Comparison of ENCODE assay signal across 8 cellular contexts in genomic region chr4:184265566-184266351, GRCh38. TPM values are rescaled to one million over a fixed set of nuclear protein-coding genes. Genes with fewer than 3 reads are reported as not detected.
DNase-seq lines count a peak whose midpoint lies in the region; ATAC-seq and TF ChIP-seq lines count a peak whose summit lies in the region.

No MANE protein-coding gene starts in this region.

- ATAC-seq in heart right ventricle (peak in 6 of 8 donors; percentile 22 to 65 (median 45)), Right ventricle myocardium superior (ENCODE audit: poor library complexity) (no peak)

- DNase-seq in heart right ventricle (no peak), Right ventricle myocardium superior (no peak), M059J (ENCODE audit: low read depth) (peak; percentile 48), nucleus accumbens (lab: John Stamatoyannopoulos, UW) (no peak), NCI-H146 (lab: John Stamatoyannopoulos, UW) (no peak), NCI-H1092 (lab: John Stamatoyannopoulos, UW) (no peak)
- no peak for DNase-seq in activated T-helper 1 cell treated with anti-CD3 and anti-CD28 coated beads, Interleukin-12 subunit alpha, Interleukin-12 subunit beta, Interleukin-2, Interleukin-4 antibody, amounts not matched to agents 30 ng/mL and 10 ng/mL and 1 ng/mL, durations not matched to agents 14 hours and 24 hours and 36 hours (ENCODE audit: low spot score)

- H3K79me2 ChIP-seq in parathyroid adenoma = no peaks in the 10 kb centered on the region

- no peaks in the 10 kb centered on the region for H3K36me3 ChIP-seq in heart right ventricle
- no peaks in the 10 kb centered on the region for H3K36me3 ChIP-seq in parathyroid adenoma (ENCODE audit: control insufficient read depth, insufficient read depth, low read length)

- peak overlapping the region; percentile 92 for H3K4me2 ChIP-seq in parathyroid adenoma (ENCODE audit: low read length)

- peak overlapping the region; percentile 74 for H3K27ac Mint-ChIP-seq in activated T-helper 1 cell treated with anti-CD3 and anti-CD28 coated beads, Interleukin-12 subunit alpha, Interleukin-12 subunit beta, Interleukin-2, Interleukin-4 antibody, amounts not matched to agents 30 ng/mL and 10 ng/mL and 1 ng/mL, durations not matched to agents 14 hours and 24 hours and 36 hours

- H2AFZ ChIP-seq in parathyroid adenoma = peak overlapping the region; percentile 58

- H3K27ac ChIP-seq in heart right ventricle = peak overlapping the region in 6 of 10 donors; percentile 29 to 93 (median 63)
- peak overlapping the region; percentile 82 for H3K27ac ChIP-seq in parathyroid adenoma

- 62 to 72% methylated on average over 16 of the region's 16 CpGs for WGBS in heart right ventricle, 2 donors

- H3K9me3 Mint-ChIP-seq in activated T-helper 1 cell treated with anti-CD3 and anti-CD28 coated beads, Interleukin-12 subunit alpha, Interleukin-12 subunit beta, Interleukin-2, Interleukin-4 antibody, amounts not matched to agents 30 ng/mL and 10 ng/mL and 1 ng/mL, durations not matched to agents 14 hours and 24 hours and 36 hours = no peaks in the 10 kb centered on the region

- no peak for TF ChIP-seq CTCF in heart right ventricle (IDR thresholded peaks at IDR 0.05)
- no peak for TF ChIP-seq CTCF in parathyroid adenoma (IDR thresholded peaks at IDR 0.05)

- H3K4me1 ChIP-seq in heart right ventricle (peaks cover 0 to 47% (median 7%) of the 10 kb centered on the region in 9 donors), parathyroid adenoma (peaks cover 3% of the 10 kb centered on the region)

- H3K27me3 ChIP-seq in heart right ventricle (no peaks in the 10 kb centered on the region), parathyroid adenoma (ENCODE audit: control insufficient read depth, insufficient read depth, low read length) (no peaks in the 10 kb centered on the region)

- H3K9me3 ChIP-seq in heart right ventricle (no peaks in the 10 kb centered on the region), parathyroid adenoma (ENCODE audit: control insufficient read depth, low read length) (no peaks in the 10 kb centered on the region)

- intact Hi-C loops in heart right ventricle (cut with DNase I) (loop anchor here in 9 of 10 donors (2.0 to 10.0 kb wide), 9 partner anchors 119 to 382 kb away; partner anchors contain the start of genes IRF2 (in 4 of the 9), CASP3 (in 3 of the 9) and PRIMPOL (in 3 of the 9)), Right ventricle myocardium superior (cut with DNase I) (loop anchor here (2.0 to 10.0 kb wide), 2 partner anchors 273 to 379 kb away; partner anchors contain the start of genes CASP3 and PRIMPOL)
- intact Hi-C loops in activated T-helper 1 cell treated with anti-CD3 and anti-CD28 coated beads, Interleukin-12 subunit alpha, Interleukin-12 subunit beta, Interleukin-2, Interleukin-4 antibody, amounts not matched to agents 30 ng/mL and 10 ng/mL and 1 ng/mL, durations not matched to agents 14 hours and 24 hours and 36 hours (cut with micrococcal nuclease) = loop anchor here (2.0 to 10.0 kb wide), 3 partner anchors 143 to 719 kb away; no protein-coding TSS in a partner anchor

- H3K4me1 Mint-ChIP-seq in activated T-helper 1 cell treated with anti-CD3 and anti-CD28 coated beads, Interleukin-12 subunit alpha, Interleukin-12 subunit beta, Interleukin-2, Interleukin-4 antibody, amounts not matched to agents 30 ng/mL and 10 ng/mL and 1 ng/mL, durations not matched to agents 14 hours and 24 hours and 36 hours (ENCODE audit: low read depth) = peaks cover 76% of the 10 kb centered on the region

- peak overlapping the region; percentile 67 for H3K4me3 Mint-ChIP-seq in activated T-helper 1 cell treated with anti-CD3 and anti-CD28 coated beads, Interleukin-12 subunit alpha, Interleukin-12 subunit beta, Interleukin-2, Interleukin-4 antibody, amounts not matched to agents 30 ng/mL and 10 ng/mL and 1 ng/mL, durations not matched to agents 14 hours and 24 hours and 36 hours

- peak overlapping the region in 7 of 10 donors; percentile 4 to 42 (median 30) for H3K4me3 ChIP-seq in heart right ventricle
- peak overlapping the region; percentile 61 for H3K4me3 ChIP-seq in parathyroid adenoma (ENCODE audit: low read depth, low read length)

- H3K9ac ChIP-seq in parathyroid adenoma = no peak overlapping the region

- H3K36me3 Mint-ChIP-seq in activated T-helper 1 cell treated with anti-CD3 and anti-CD28 coated beads, Interleukin-12 subunit alpha, Interleukin-12 subunit beta, Interleukin-2, Interleukin-4 antibody, amounts not matched to agents 30 ng/mL and 10 ng/mL and 1 ng/mL, durations not matched to agents 14 hours and 24 hours and 36 hours (ENCODE audit: low read depth) = no peaks in the 10 kb centered on the region

- no peaks in the 10 kb centered on the region for H3K27me3 Mint-ChIP-seq in activated T-helper 1 cell treated with anti-CD3 and anti-CD28 coated beads, Interleukin-12 subunit alpha, Interleukin-12 subunit beta, Interleukin-2, Interleukin-4 antibody, amounts not matched to agents 30 ng/mL and 10 ng/mL and 1 ng/mL, durations not matched to agents 14 hours and 24 hours and 36 hours (ENCODE audit: insufficient read depth)

RNA-seq across cellular contexts. Expression of gene ENPP6, which starts 48.1 kb away (rescaled TPM):
- total RNA-seq in heart right ventricle (under 1 TPM in 7 of 10 donors, not detected in 3; 0.05 to 0.68 (median 0.07) TPM), Right ventricle myocardium superior (not detected)
- under 1 TPM; 0.03 to 0.07 TPM for polyA plus RNA-seq in heart right ventricle
- not detected in 2 replicates for total RNA-seq in M059J (2014; rRNA removed; shearing (Covaris generic))
- 2.5 and 3.4 TPM in 2 replicates for total RNA-seq in activated T-helper 1 cell treated with anti-CD3 and anti-CD28 coated beads, Interleukin-12 subunit alpha, Interleukin-12 subunit beta, Interleukin-2, Interleukin-4 antibody, amounts not matched to agents 30 ng/mL and 10 ng/mL and 1 ng/mL, durations not matched to agents 14 hours and 24 hours and 36 hours
